ENCODE assay signal across 10 cellular contexts in the genomic region with DNA sequence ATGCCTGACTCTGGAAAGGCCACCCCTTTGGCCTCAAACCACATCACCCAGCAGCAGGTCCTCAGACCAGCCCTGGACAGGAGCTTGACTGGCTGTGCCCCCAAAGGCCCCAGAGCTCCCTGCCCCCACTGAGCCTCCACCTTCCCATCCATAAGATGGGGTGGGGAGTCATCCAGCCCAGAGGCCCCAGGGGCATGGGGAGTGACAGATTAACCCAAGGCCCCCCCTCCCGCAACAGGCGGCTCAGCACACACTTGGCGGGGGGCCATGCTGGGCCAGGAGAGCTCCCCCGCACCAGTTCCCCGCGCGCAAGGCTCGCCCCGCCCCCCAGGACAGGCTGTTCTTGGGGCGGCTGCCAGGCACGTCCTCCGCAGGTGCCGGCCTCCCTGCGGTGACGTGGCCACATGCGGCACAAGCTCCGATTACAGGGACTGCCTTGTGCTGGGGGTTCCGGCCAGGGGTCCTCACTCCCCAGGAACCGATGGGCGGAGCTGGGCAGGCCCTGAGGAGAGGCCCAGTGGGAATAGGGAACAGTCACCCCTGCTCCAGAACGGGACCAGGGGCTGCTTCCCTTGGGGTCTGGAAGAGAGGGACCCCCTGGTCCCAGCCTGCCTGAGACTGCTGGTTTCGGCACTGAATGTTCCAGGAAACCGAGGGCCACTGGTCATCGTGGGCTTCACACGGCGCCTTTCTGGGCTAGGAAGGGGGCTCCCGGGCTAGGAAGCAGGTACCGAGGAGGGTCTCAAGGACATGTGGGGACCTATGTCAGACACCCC. TPM values are rescaled to one million over a fixed set of nuclear protein-coding genes. Genes with fewer than 3 reads are reported as not detected.
A peak's percentile ranks its signal among the peaks of the same experiment; 100 is the strongest.
DNase-seq lines count a peak whose midpoint lies in the region; ATAC-seq and TF ChIP-seq lines count a peak whose summit lies in the region.
"Had no signal": no experiment of that assay in that cellular context is flagged by ENCODE, and none has a peak within 500 bp of the region (broad histone marks: within the 10 kb centered on the region; RNA-seq: fewer than 3 reads in every experiment).

No MANE protein-coding gene starts in this region.

- no peaks in the 10 kb centered on the region for H3K36me3 ChIP-seq in Loucy (ENCODE audit: insufficient read depth, low read length)
- no peaks in the 10 kb centered on the region for H3K36me3 ChIP-seq in mucosa of descending colon (ENCODE audit: low read depth)
- no peaks in the 10 kb centered on the region for H3K36me3 ChIP-seq in smooth muscle cell (ENCODE audit: low read depth)

- no peak overlapping the region for H3K4me2 ChIP-seq in Loucy (ENCODE audit: low read depth, low read length, poor library complexity, severe bottlenecking)
- H3K4me2 ChIP-seq in smooth muscle cell: no peak overlapping the region

- H3K27ac ChIP-seq in smooth muscle cell (ENCODE audit: low read depth): no peak overlapping the region

- H3K4me3 Mint-ChIP-seq in CD14-positive monocyte: no peak overlapping the region

- H3K27me3 ChIP-seq in Loucy (ENCODE audit: insufficient read depth, low read length, poor library complexity, severe bottlenecking) (no peaks in the 10 kb centered on the region), smooth muscle cell (ENCODE audit: low read depth) (no peaks in the 10 kb centered on the region)

- H3K4me3 ChIP-seq in Loucy (ENCODE audit: low read length, poor library complexity, severe bottlenecking) (no peak overlapping the region), choroid plexus epithelial cell (ENCODE audit: low read depth, low read length) (no peak overlapping the region), mucosa of descending colon (no peak overlapping the region), smooth muscle cell (no peak overlapping the region)

- H3K4me1 Mint-ChIP-seq in CD14-positive monocyte: peaks cover 25% of the 10 kb centered on the region

- H3K27ac Mint-ChIP-seq in CD14-positive monocyte: no peak overlapping the region
- H3K27ac Mint-ChIP-seq: activated T-helper 1 cell treated with anti-CD3 and anti-CD28 coated beads, Interleukin-12 subunit alpha, Interleukin-12 subunit beta, Interleukin-2, Interleukin-4 antibody, amounts not matched to agents 30 ng/mL and 10 ng/mL and 1 ng/mL, durations not matched to agents 14 hours and 24 hours and 36 hours had no signal

- H3K9ac ChIP-seq in Loucy (ENCODE audit: low read depth, low read length, poor library complexity, severe bottlenecking): peak overlapping the region; percentile 82
- no peak overlapping the region for H3K9ac ChIP-seq in smooth muscle cell (ENCODE audit: low read depth)

- H4K20me1 ChIP-seq in Loucy (ENCODE audit: insufficient read depth, low read length, poor library complexity, severe bottlenecking): no peaks in the 10 kb centered on the region
- H4K20me1 ChIP-seq in smooth muscle cell (ENCODE audit: low read depth): no peaks in the 10 kb centered on the region

- TF ChIP-seq CTCF in CD14-positive monocyte (IDR thresholded peaks at IDR 0.05): no peak
- no peak for TF ChIP-seq CTCF in Loucy (conservative IDR thresholded peaks at IDR 0.05; ENCODE audit: low read length)
- TF ChIP-seq CTCF in choroid plexus epithelial cell (conservative IDR thresholded peaks at IDR 0.05; ENCODE audit: low read depth, low read length): no peak
- TF ChIP-seq CTCF in mucosa of descending colon (IDR thresholded peaks at IDR 0.05): no peak
- TF ChIP-seq CTCF in smooth muscle cell (IDR thresholded peaks at IDR 0.05; ENCODE audit: borderline replicate concordance, insufficient read depth, poor library complexity, severe bottlenecking): no peak

- H3K36me3 Mint-ChIP-seq in CD14-positive monocyte: peaks cover 1 to 2% of the 10 kb centered on the region in 2 donors

- peaks cover 18 to 34% (median 21%) of the 10 kb centered on the region in 3 donors for H3K27me3 Mint-ChIP-seq in CD14-positive monocyte (ENCODE audit: low read depth in 3 of 3)

- DNase-seq in CD14-positive monocyte (ENCODE audit: low spot score) (peak; percentile 45), choroid plexus epithelial cell (ENCODE audit: low read depth) (peak; percentile 67), mucosa of descending colon (peak; percentile 62 to 80 (median 76)), CD1c-positive myeloid dendritic cell (ENCODE audit: extremely low spot score) (no peak), smooth muscle cell (lab: John Stamatoyannopoulos, UW; ENCODE audit: unreplicated experiment) (no peak)
- DNase-seq: SW 1271 had no signal

- 94% methylated on average over 26 of the region's 28 CpGs for WGBS in smooth muscle cell (ENCODE audit: low lambda C conversion rate)

- H3K79me2 ChIP-seq in Loucy (ENCODE audit: insufficient read depth, low read length): no peaks in the 10 kb centered on the region
- no peaks in the 10 kb centered on the region for H3K79me2 ChIP-seq in smooth muscle cell (ENCODE audit: low read depth)

- H2AFZ ChIP-seq in Loucy (ENCODE audit: low read length): no peak overlapping the region
- H2AFZ ChIP-seq in smooth muscle cell (ENCODE audit: low read depth): no peak overlapping the region

- ATAC-seq in mucosa of descending colon: peak; percentile 27
- ATAC-seq in HG02938 (IDR thresholded peaks at IDR 0.05; ENCODE audit: unreplicated experiment): no peak
- no peak for ATAC-seq in HG03108 (IDR thresholded peaks at IDR 0.05; ENCODE audit: unreplicated experiment)

- intact Hi-C loops in CD14-positive monocyte (cut with micrococcal nuclease): no loop called here
- intact Hi-C loops in mucosa of descending colon (cut with DNase I, micrococcal nuclease): loop anchor here in 1 of 2 donors (10.0 kb wide), 1 partner anchor 466 kb away; no protein-coding TSS in a partner anchor

- H3K9me3 ChIP-seq in Loucy (ENCODE audit: insufficient read depth, low read depth, low read length): no peaks in the 10 kb centered on the region
- no peaks in the 10 kb centered on the region for H3K9me3 ChIP-seq in mucosa of descending colon
- no peaks in the 10 kb centered on the region for H3K9me3 ChIP-seq in smooth muscle cell (replicated peaks; ENCODE audit: low read depth)

- no peaks in the 10 kb centered on the region for H3F3A ChIP-seq in Loucy (ENCODE audit: low read depth)
- H3F3A ChIP-seq in smooth muscle cell (ENCODE audit: low read depth): peaks cover 20% of the 10 kb centered on the region

- H3K9me3 Mint-ChIP-seq in CD14-positive monocyte: peaks cover 0 to 4% (median 0%) of the 10 kb centered on the region in 7 donors
- H3K9me3 Mint-ChIP-seq: activated T-helper 1 cell treated with anti-CD3 and anti-CD28 coated beads, Interleukin-12 subunit alpha, Interleukin-12 subunit beta, Interleukin-2, Interleukin-4 antibody, amounts not matched to agents 30 ng/mL and 10 ng/mL and 1 ng/mL, durations not matched to agents 14 hours and 24 hours and 36 hours had no signal

- H3K4me1 ChIP-seq in Loucy (ENCODE audit: insufficient read depth, low read length, poor library complexity, severe bottlenecking): peaks cover 40% of the 10 kb centered on the region
- H3K4me1 ChIP-seq in mucosa of descending colon (ENCODE audit: low read depth): peaks cover 18% of the 10 kb centered on the region
- H3K4me1 ChIP-seq in smooth muscle cell (ENCODE audit: low read depth): peaks cover 11% of the 10 kb centered on the region

- no peaks in the 10 kb centered on the region for H3K9me2 ChIP-seq in Loucy (replicated peaks; ENCODE audit: low read depth, low read length)

RNA-seq across cellular contexts. Expression of gene CDKN1C, which starts 5.1 kb away (rescaled TPM):
- polyA plus RNA-seq in CD14-positive monocyte (1 to 10 TPM; 3.2 to 4.7 TPM), smooth muscle cell (303 and 392 TPM in 2 replicates)
- total RNA-seq in mucosa of descending colon (10 to 100 TPM in 2 of 3 donors, 1 to 10 TPM in 1; 3.0 to 40.3 (median 10.2) TPM), smooth muscle cell (171 and 194 TPM in 2 replicates)

RNA-seq across cellular contexts. Expression of gene PHLDA2, which starts 38.6 kb away (rescaled TPM):
- polyA plus RNA-seq in CD14-positive monocyte: 1 to 10 TPM; 2.6 to 4.7 TPM
- 10 to 100 TPM in 2 of 3 donors, 1 to 10 TPM in 1; 8.9 to 25.6 (median 23.9) TPM for total RNA-seq in mucosa of descending colon
- total RNA-seq in smooth muscle cell: 11.0 and 21.8 TPM in 2 replicates
- 89.3 and 90.7 TPM in 2 replicates for polyA plus RNA-seq in smooth muscle cell

Comparison
In these comparisons a context has a peak if more than half of its experiments do, and no peak if none do; other contexts are left out.
1. DNase-seq: peak in CD14-positive monocyte (single experiment), choroid plexus epithelial cell (single experiment) and mucosa of descending colon (3 of 3); none in CD1c-positive myeloid dendritic cell (single experiment) and smooth muscle cell (single experiment).